ENCODE assay signal across 8 cellular contexts in genomic region chr6:57046332-57047256, GRCh38. TPM values are rescaled to one million over a fixed set of nuclear protein-coding genes. Genes with fewer than 3 reads are reported as not detected.
DNase-seq lines count a peak whose midpoint lies in the region; FAIRE-seq and TF ChIP-seq lines count a peak whose summit lies in the region.
"Not testable (repeated sequence)": the region's sequence is repeated elsewhere in the genome, so short reads cannot be mapped to it uniquely, and the experiment has no call there.

A gene with protein sequence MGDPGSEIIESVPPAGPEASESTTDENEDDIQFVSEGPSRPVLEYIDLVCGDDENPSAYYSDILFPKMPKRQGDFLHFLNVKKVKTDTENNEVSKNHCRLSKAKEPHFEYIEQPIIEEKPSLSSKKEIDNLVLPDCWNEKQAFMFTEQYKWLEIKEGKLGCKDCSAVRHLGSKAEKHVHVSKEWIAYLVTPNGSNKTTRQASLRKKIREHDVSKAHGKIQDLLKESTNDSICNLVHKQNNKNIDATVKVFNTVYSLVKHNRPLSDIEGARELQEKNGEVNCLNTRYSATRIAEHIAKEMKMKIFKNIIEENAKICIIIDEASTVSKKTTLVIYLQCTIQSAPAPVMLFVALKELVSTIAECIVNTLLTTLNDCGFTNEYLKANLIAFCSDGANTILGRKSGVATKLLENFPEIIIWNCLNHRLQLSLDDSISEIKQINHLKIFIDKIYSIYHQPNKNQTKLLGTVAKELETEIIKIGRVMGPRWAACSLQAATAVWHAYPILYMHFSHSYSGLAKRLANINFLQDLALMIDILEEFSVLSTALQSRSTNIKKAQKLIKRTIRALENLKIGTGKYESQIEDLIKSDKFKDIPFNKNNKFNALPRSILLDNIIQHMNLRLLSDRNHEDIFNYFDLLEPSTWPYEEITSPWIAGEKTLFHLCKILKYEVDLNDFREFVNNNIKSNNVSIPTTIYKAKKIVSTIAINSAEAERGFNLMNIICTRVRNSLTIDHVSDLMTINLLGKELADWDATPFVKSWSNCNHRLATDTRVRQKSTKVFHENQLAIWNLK (plus strand): TSS chr6:57046693. CDS start chr6:57046756, 63 bp downstream.

- H3K9me3 Mint-ChIP-seq in neural crest cell = not testable (repeated sequence)

- not testable (repeated sequence) for TF ChIP-seq CTCF in fibroblast of the aortic adventitia (IDR thresholded peaks at IDR 0.05; ENCODE audit: insufficient read depth, low read length); neural crest cell (conservative IDR thresholded peaks at IDR 0.05); stomach (IDR thresholded peaks at IDR 0.05)

- peaks cover 9 to 16% (median 12%) of the 10 kb centered on the region in 4 donors for H3K36me3 ChIP-seq in stomach

- peak within 1 kb of the TSS; percentile 50 to 79 (median 72) for H3K27ac ChIP-seq in stomach

- TF ChIP-seq EP300 in stomach (IDR thresholded peaks at IDR 0.05) = not testable (repeated sequence)

- peaks cover 18% of the 10 kb centered on the region for H3K27me3 Mint-ChIP-seq in neural crest cell (ENCODE audit: low read depth)

- intact Hi-C loops in stomach (cut with DNase I; ENCODE audit: low total_unique reads) = not testable (repeated sequence)

- WGBS in stomach, 5 donors = 0 to 1% (median 0%) methylated on average over 10 to 42 of the region's 78 CpGs

- H3K4me1 Mint-ChIP-seq in neural crest cell = peaks cover 34% of the 10 kb centered on the region

- peaks cover 10% of the 10 kb centered on the region for H3K36me3 Mint-ChIP-seq in neural crest cell (ENCODE audit: low read depth)

- H3K4me1 ChIP-seq in stomach = peaks cover 8 to 22% (median 15%) of the 10 kb centered on the region in 4 donors

- TF ChIP-seq POLR2A in H54 (IDR thresholded peaks at IDR 0.05; ENCODE audit: low read depth, low read length) (peak; percentile 89), Raji (IDR thresholded peaks at IDR 0.05; ENCODE audit: insufficient read depth, low read depth, low read length) (peak; percentile 40; the same call in 1 of the 2 replicates), stomach (IDR thresholded peaks at IDR 0.05) (peak in 1 of 4 donors; percentile 52)

- H3K27ac Mint-ChIP-seq in neural crest cell (ENCODE audit: unreplicated experiment) = peak within 1 kb of the TSS; percentile 99

- H3K4me3 Mint-ChIP-seq in neural crest cell = peak within 1 kb of the TSS; percentile 98

- DNase-seq in EL (peak; percentile 93), H54 (ENCODE audit: insufficient read length, low spot score) (peak; percentile 91), LoVo (ENCODE audit: low spot score) (peak; percentile 88), fibroblast of the aortic adventitia (ENCODE audit: low read depth) (peak; percentile 83), neural crest cell (ENCODE audit: low read depth, low spot score) (peak; percentile 77), stomach (peak; percentile 80)
- peak; percentile 69 for DNase-seq in activated T-helper 9 cell treated with anti-CD3 and anti-CD28 coated beads, Interleukin-2, amount 50 U/mL, for 16 hours (ENCODE audit: low read depth)

- peak; percentile 69 for FAIRE-seq in H54 (lab: Jason Lieb, UNC)

- H3K9me3 ChIP-seq in stomach = not testable (repeated sequence)

- peak within 1 kb of the TSS; percentile 68 for H3K4me3 ChIP-seq in fibroblast of the aortic adventitia (ENCODE audit: low read depth, low read length)
- peak within 1 kb of the TSS; percentile 47 to 64 (median 59) for H3K4me3 ChIP-seq in stomach

- not testable (repeated sequence) for H3K27me3 ChIP-seq in stomach

RNA-seq across cellular contexts. Expression of the gene that starts here (rescaled TPM):
- total RNA-seq in fibroblast of the aortic adventitia (ENCODE audit: low replicate concordance) = 9.7 and 26.2 TPM in 2 replicates
- 38.2 and 39.8 TPM in 2 replicates for total RNA-seq in neural crest cell
- total RNA-seq in stomach = 10 to 100 TPM in 2 of 5 donors, 1 to 10 TPM in 2, under 1 TPM in 1; 0.29 to 27.7 (median 6.2) TPM
- 1 to 10 TPM; 2.0 to 5.2 (median 2.1) TPM for polyA plus RNA-seq in stomach

Comparison
In these comparisons a context has a peak if more than half of its experiments do, and no peak if none do; other contexts are left out.
1. Peak in every context shown above with its lines: DNase-seq, H3K4me3 ChIP-seq and H3K27ac ChIP-seq.